In the genomic region with DNA sequence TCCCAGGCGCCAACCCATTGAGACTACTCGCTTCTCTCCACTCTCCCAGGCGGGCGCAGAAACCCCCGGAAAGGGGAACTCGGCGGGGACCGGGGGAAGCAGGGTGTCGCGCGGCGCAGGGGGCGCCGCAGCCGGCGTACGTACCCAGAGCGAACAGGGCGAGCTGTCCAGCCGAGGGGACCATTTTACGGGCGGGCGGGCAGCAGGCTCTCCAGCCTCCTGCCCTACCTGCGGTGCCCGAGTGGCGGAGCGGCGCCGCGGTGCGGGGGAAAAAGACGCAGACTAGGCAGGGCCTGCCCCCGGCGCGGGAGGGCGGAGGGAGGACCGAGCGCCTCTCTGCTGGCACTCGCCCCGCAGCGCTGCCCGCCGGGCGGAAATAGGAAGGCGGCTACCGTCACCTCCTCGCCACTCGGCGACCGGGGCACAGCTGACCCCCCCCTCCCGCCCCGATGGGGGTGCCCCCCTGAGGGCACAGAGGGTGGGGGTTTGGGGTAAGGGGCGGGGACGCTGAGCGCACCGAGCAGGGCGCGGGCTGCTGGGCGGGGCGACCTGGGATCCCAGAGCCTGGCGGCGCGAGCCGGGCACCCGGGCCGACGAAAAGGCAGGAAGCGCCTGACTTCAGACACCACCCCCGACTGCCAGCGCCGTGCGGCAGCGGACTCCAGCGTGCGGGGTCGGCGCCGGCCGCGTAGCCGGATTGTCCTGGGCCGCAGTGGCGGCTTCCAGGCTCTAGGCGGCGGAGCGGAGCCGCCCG, we compare ENCODE assay signal across 8 cellular contexts. TPM values are rescaled to one million over a fixed set of nuclear protein-coding genes. Genes with fewer than 3 reads are reported as not detected.
A peak's percentile ranks its signal among the peaks of the same experiment; 100 is the strongest.
DNase-seq lines count a peak whose midpoint lies in the region; ATAC-seq, FAIRE-seq and TF ChIP-seq lines count a peak whose summit lies in the region.

Gene TGFA, minus strand, starts transcription at position 243 of the 754 bp plus-strand sequence. Its CDS starts 59 bp downstream, at position 184.

- H3K27me3 ChIP-seq in endothelial cell of umbilical vein (ENCODE audit: control insufficient read depth in 2 of 2, insufficient read depth in 2 of 2, low read length in 2 of 2) = peaks cover 48 to 51% of the 10 kb centered on the region in 2 experiments

- intact Hi-C loops in endothelial cell of umbilical vein (cut with micrococcal nuclease) (loop anchor here (2.0 to 5.0 kb wide), 5 partner anchors 63 to 251 kb away; partner anchors contain the start of gene FAM136A), mucosa of descending colon (cut with DNase I, micrococcal nuclease) (no loop called here)

- H3K79me2 ChIP-seq in endothelial cell of umbilical vein (ENCODE audit: control insufficient read depth, insufficient read depth, low read length) = no peaks in the 10 kb centered on the region

- no peaks in the 10 kb centered on the region for H3K9me1 ChIP-seq in endothelial cell of umbilical vein (replicated peaks; ENCODE audit: control insufficient read depth, extremely low read depth, insufficient read depth, low read length)

- peaks cover 9% of the 10 kb centered on the region for H3K4me1 ChIP-seq in endothelial cell of umbilical vein (ENCODE audit: control insufficient read depth, extremely low read depth, insufficient read depth, low read length)
- H3K4me1 ChIP-seq in mucosa of descending colon (ENCODE audit: low read depth) = peaks cover 25% of the 10 kb centered on the region

- BruUV-seq in endothelial cell of umbilical vein (replicated peaks; lab: Mats Ljungman, UMichigan) = no TSS peak

- POLR2A ChIA-PET in endothelial cell of umbilical vein (lab: Charles Lee) = no interaction called here

- no peak within 1 kb of the TSS for H3K27ac ChIP-seq in endothelial cell of umbilical vein (ENCODE audit: insufficient read depth, low read depth, low read length)

- H3K9me3 ChIP-seq in endothelial cell of umbilical vein (replicated peaks; ENCODE audit: control insufficient read depth, insufficient read depth, low read length) (no peaks in the 10 kb centered on the region), mucosa of descending colon (no peaks in the 10 kb centered on the region)

- no peak for TF ChIP-seq POLR2A in endothelial cell of umbilical vein (IDR thresholded peaks at IDR 0.05; ENCODE audit: low read depth, low read length)

- H2AFZ ChIP-seq in endothelial cell of umbilical vein (ENCODE audit: low read depth, low read length) = peak within 1 kb of the TSS; percentile 73

- no peak within 1 kb of the TSS for H3K9ac ChIP-seq in endothelial cell of umbilical vein (replicated peaks; ENCODE audit: extremely low read depth, insufficient read depth, low read length)

- H4K20me1 ChIP-seq in endothelial cell of umbilical vein (replicated peaks; ENCODE audit: control insufficient read depth, extremely low read depth, insufficient read depth, low read length) = no peaks in the 10 kb centered on the region

- DNase-seq in AG08395 (ENCODE audit: low spot score) (peak; percentile 75), NCI-H82 treated with DMSO at 0.1 percent for 48 hours (lab: John Stamatoyannopoulos, UW; ENCODE audit: unreplicated experiment) (peak; percentile 29), endothelial cell of umbilical vein (ENCODE audit: low read depth, low spot score) (peak; percentile 38), mucosa of descending colon (peak; percentile 87 to 94 (median 91))
- peak; percentile 18 for DNase-seq in activated CD8-positive, alpha-beta memory T cell treated with anti-CD3 and anti-CD28 coated beads, Interleukin-2, amount 50 U/mL, for 1 hour (ENCODE audit: extremely low read depth)
- peak; percentile 22 to 32 for DNase-seq in stimulated activated CD8-positive, alpha-beta memory T cell treated with anti-CD3 and anti-CD28 coated beads, Interleukin-4, amount 100 ng/mL, for 1 hour (ENCODE audit: low read depth in 2 of 2, low spot score in 1 of 2)

- ATAC-seq in GM19023 (IDR thresholded peaks at IDR 0.05; ENCODE audit: unreplicated experiment) = peak; percentile 67
- ATAC-seq in HG03439 (IDR thresholded peaks at IDR 0.05; ENCODE audit: unreplicated experiment) = peak; percentile 65
- peak; percentile 82 for ATAC-seq in mucosa of descending colon

- TF ChIP-seq CTCF in endothelial cell of umbilical vein (IDR thresholded peaks at IDR 0.05; ENCODE audit: extremely low read depth in 1 of 2, insufficient read depth in 1 of 2, low read depth in 1 of 2, low read length in 2 of 2) (peak; percentile 69 to 91), mucosa of descending colon (IDR thresholded peaks at IDR 0.05) (peak; percentile 84)

- no peaks in the 10 kb centered on the region for H3K36me3 ChIP-seq in endothelial cell of umbilical vein (ENCODE audit: control insufficient read depth in 2 of 2, extremely low read depth in 1 of 2, insufficient read depth in 2 of 2, low read length in 2 of 2)
- no peaks in the 10 kb centered on the region for H3K36me3 ChIP-seq in mucosa of descending colon (ENCODE audit: low read depth)

- peak within 1 kb of the TSS; percentile 29 to 45 (median 35) for H3K4me3 ChIP-seq in endothelial cell of umbilical vein (replicated peaks in 1 of 3; ENCODE audit: insufficient read depth in 1 of 3, low read depth in 1 of 3, low read length in 3 of 3)
- peak within 1 kb of the TSS; percentile 25 for H3K4me3 ChIP-seq in mucosa of descending colon

- dilution Hi-C loops in endothelial cell of umbilical vein (cut with MboI; ENCODE audit: extremely low pct_ligation_motif_present, low sequenced_read_pairs) = no loop called here

- peak; percentile 83 for FAIRE-seq in endothelial cell of umbilical vein (lab: Jason Lieb, UNC)

- H3K4me2 ChIP-seq in endothelial cell of umbilical vein (ENCODE audit: insufficient read depth, low read length) = peak within 1 kb of the TSS; percentile 69

- CTCF ChIA-PET in endothelial cell of umbilical vein (lab: Charles Lee) = interaction anchor here (1.0 to 1.4 kb wide), 2 partner anchors 64 to 196 kb away, joined by 3 to 7 read pairs; no protein-coding TSS in a partner anchor

TF ChIP-seq in endothelial cell of umbilical vein, 7 proteins besides CTCF, POLR2A, EP300 and RAD21:
- TF ChIP-seq FOS (IDR thresholded peaks at IDR 0.05; ENCODE audit: borderline replicate concordance, insufficient read depth, low read length) (no peak), EZH2 (IDR thresholded peaks at IDR 0.05; ENCODE audit: borderline replicate concordance, low read depth, low read length, severe bottlenecking) (peak; percentile 62)

RNA-seq across cellular contexts. Expression of gene TGFA, which starts in this region (rescaled TPM):
- total RNA-seq in endothelial cell of umbilical vein (0.12 and 0.22 TPM in 2 replicates), mucosa of descending colon (10 to 100 TPM; 13.5 to 33.5 (median 24.7) TPM)
- polyA plus RNA-seq in endothelial cell of umbilical vein = 0.19 and 0.32 TPM in 2 replicates
- 0.17 and 0.21 TPM in 2 replicates for polyA plus RNA-seq in endothelial cell of umbilical vein (2011; cell fraction: cytosol; rRNA removed)
- polyA plus RNA-seq in endothelial cell of umbilical vein (2011; cell fraction: nucleus; rRNA removed) = 0.21 and 0.25 TPM in 2 replicates
- 0.31 and 0.59 TPM in 2 replicates for polyA plus RNA-seq in endothelial cell of umbilical vein (2012)
- 0.06 and 0.32 TPM in 2 replicates for polyA minus RNA-seq in endothelial cell of umbilical vein
- polyA minus RNA-seq in endothelial cell of umbilical vein (2011; cell fraction: cytosol; rRNA and poly(A)+ RNA removed) = 6.0 TPM
- polyA minus RNA-seq in endothelial cell of umbilical vein (2011; cell fraction: nucleus; rRNA and poly(A)+ RNA removed) = 0.29 and 0.38 TPM in 2 replicates

Comparison
In these comparisons a context has a peak if more than half of its experiments do, and no peak if none do; other contexts are left out.
1. RNA of gene TGFA (total RNA-seq): 13.5 to 33.5 TPM in mucosa of descending colon; 0.12 to 0.22 TPM in endothelial cell of umbilical vein; every median in the first group is over 10 times any median in the second.
2. DNase-seq: peak in every context shown above with its lines; median percentile 91 in mucosa of descending colon; 75 in AG08395; 38 in endothelial cell of umbilical vein; 29 in NCI-H82 treated with DMSO at 0.1 percent for 48 hours; 27 in stimulated activated CD8-positive, alpha-beta memory T cell treated with anti-CD3 and anti-CD28 coated beads, Interleukin-4, amount 100 ng/mL, for 1 hour; 18 in activated CD8-positive, alpha-beta memory T cell treated with anti-CD3 and anti-CD28 coated beads, Interleukin-2, amount 50 U/mL, for 1 hour.
3. Peak in every context shown above with its lines, with median percentiles within 50 percentile points of each other: ATAC-seq.